In genomic region chr17:59695943-59696681, GRCh38 we compare ENCODE assay signal across 13 cellular contexts. TPM values are rescaled to one million over a fixed set of nuclear protein-coding genes. Genes with fewer than 3 reads are reported as not detected.
A peak's percentile ranks its signal among the peaks of the same experiment; 100 is the strongest.
DNase-seq lines count a peak whose midpoint lies in the region; ATAC-seq and TF ChIP-seq lines count a peak whose summit lies in the region.
"Had no signal": no experiment of that assay in that cellular context is flagged by ENCODE, and none has a peak within 500 bp of the region (broad histone marks: within the 10 kb centered on the region; RNA-seq: fewer than 3 reads in every experiment).

No MANE protein-coding gene starts in this region.

- H3K27me3 ChIP-seq in neutrophil (no peaks in the 10 kb centered on the region), dorsolateral prefrontal cortex (no peaks in the 10 kb centered on the region)

- CTCF ChIA-PET in activated CD8-positive, alpha-beta T cell treated with anti-CD3 and anti-CD28 coated beads for 36 hours (lab: Charles Lee), result no interaction called here
- CTCF ChIA-PET in activated CD8-positive, alpha-beta T cell treated with anti-CD3 and anti-CD28 coated beads, Interleukin-2, amount 10 ng/mL, durations not matched to agents 7 days and 5 days (lab: Charles Lee), result no interaction called here

- peaks cover 82% of the 10 kb centered on the region for H3K36me3 ChIP-seq in neutrophil

- peaks cover 11 to 12% of the 10 kb centered on the region in 2 experiments for H3K4me1 ChIP-seq in neutrophil (ENCODE audit: control insufficient read depth in 1 of 2, insufficient read depth in 1 of 2, low read depth in 1 of 2, low read length in 1 of 2)

- H3K27ac ChIP-seq in epithelial cell of prostate, result peak overlapping the region; percentile 92
- peak overlapping the region; percentile 58 for H3K27ac ChIP-seq in neutrophil
- H3K27ac ChIP-seq in dorsolateral prefrontal cortex, result peak overlapping the region in 1 of 59 donors; percentile 9

- no peak for ATAC-seq in activated CD8-positive, alpha-beta T cell treated with anti-CD3 and anti-CD28 coated beads for 36 hours
- no peak for ATAC-seq in activated CD8-positive, alpha-beta T cell treated with anti-CD3 and anti-CD28 coated beads, Interleukin-2, amount 10 ng/mL, durations not matched to agents 7 days and 5 days
- ATAC-seq in GM19455 (IDR thresholded peaks at IDR 0.05; ENCODE audit: unreplicated experiment), result no peak

- POLR2A ChIA-PET in activated CD8-positive, alpha-beta T cell treated with anti-CD3 and anti-CD28 coated beads for 36 hours (lab: Charles Lee), result interaction anchor here (1.2 to 1.8 kb wide), 2 partner anchors 8 to 11 kb away, joined by 5 to 7 read pairs; partner anchors contain the start of genes PTRH2 and VMP1
- POLR2A ChIA-PET in activated CD8-positive, alpha-beta T cell treated with anti-CD3 and anti-CD28 coated beads, Interleukin-2, amount 10 ng/mL, durations not matched to agents 7 days and 5 days (lab: Charles Lee), result no interaction called here

- H3K27ac Mint-ChIP-seq in activated CD8-positive, alpha-beta T cell treated with anti-CD3 and anti-CD28 coated beads for 36 hours, result peak overlapping the region; percentile 74
- no peak overlapping the region for H3K27ac Mint-ChIP-seq in activated CD8-positive, alpha-beta T cell treated with anti-CD3 and anti-CD28 coated beads, Interleukin-2, amount 10 ng/mL, durations not matched to agents 7 days and 5 days

- no peaks in the 10 kb centered on the region for H3K9me3 Mint-ChIP-seq in activated CD8-positive, alpha-beta T cell treated with anti-CD3 and anti-CD28 coated beads for 36 hours
- H3K9me3 Mint-ChIP-seq in activated CD8-positive, alpha-beta T cell treated with anti-CD3 and anti-CD28 coated beads, Interleukin-2, amount 10 ng/mL, durations not matched to agents 7 days and 5 days (ENCODE audit: insufficient read depth), result no peaks in the 10 kb centered on the region

- intact Hi-C loops in activated CD8-positive, alpha-beta T cell treated with anti-CD3 and anti-CD28 coated beads for 36 hours (cut with micrococcal nuclease), result no loop called here
- intact Hi-C loops in dorsolateral prefrontal cortex (cut with DNase I), result no loop called here

- H3K4me3 ChIP-seq in neutrophil (ENCODE audit: low read depth in 1 of 2, low read length in 1 of 2) (no peak overlapping the region), dorsolateral prefrontal cortex (no peak overlapping the region)

- TF ChIP-seq CTCF in activated CD8-positive, alpha-beta T cell treated with anti-CD3 and anti-CD28 coated beads for 36 hours (IDR thresholded peaks at IDR 0.05), result no peak
- TF ChIP-seq CTCF in neutrophil (IDR thresholded peaks at IDR 0.05) (no peak), dorsolateral prefrontal cortex (IDR thresholded peaks at IDR 0.05 in 54 of 56, conservative IDR thresholded peaks at IDR 0.05 in 2 of 56; ENCODE audit: low read depth in 1 of 56, partially characterized antibody in 56 of 56) (no peak)

- H3K27me3 Mint-ChIP-seq in activated CD8-positive, alpha-beta T cell treated with anti-CD3 and anti-CD28 coated beads for 36 hours, result no peaks in the 10 kb centered on the region
- no peaks in the 10 kb centered on the region for H3K27me3 Mint-ChIP-seq in activated CD8-positive, alpha-beta T cell treated with anti-CD3 and anti-CD28 coated beads, Interleukin-2, amount 10 ng/mL, durations not matched to agents 7 days and 5 days (ENCODE audit: low read depth)

- H3K4me3 Mint-ChIP-seq in activated CD8-positive, alpha-beta T cell treated with anti-CD3 and anti-CD28 coated beads for 36 hours, result no peak overlapping the region
- H3K4me3 Mint-ChIP-seq in activated CD8-positive, alpha-beta T cell treated with anti-CD3 and anti-CD28 coated beads, Interleukin-2, amount 10 ng/mL, durations not matched to agents 7 days and 5 days, result no peak overlapping the region

- peaks cover 66% of the 10 kb centered on the region for H3K36me3 Mint-ChIP-seq in activated CD8-positive, alpha-beta T cell treated with anti-CD3 and anti-CD28 coated beads for 36 hours (ENCODE audit: low read depth)
- H3K36me3 Mint-ChIP-seq in activated CD8-positive, alpha-beta T cell treated with anti-CD3 and anti-CD28 coated beads, Interleukin-2, amount 10 ng/mL, durations not matched to agents 7 days and 5 days (ENCODE audit: low read depth), result peaks cover 79% of the 10 kb centered on the region

- no peaks in the 10 kb centered on the region for H3K9me3 ChIP-seq in neutrophil

- peaks cover 49% of the 10 kb centered on the region for H3K4me1 Mint-ChIP-seq in activated CD8-positive, alpha-beta T cell treated with anti-CD3 and anti-CD28 coated beads for 36 hours (ENCODE audit: low read depth)
- H3K4me1 Mint-ChIP-seq in activated CD8-positive, alpha-beta T cell treated with anti-CD3 and anti-CD28 coated beads, Interleukin-2, amount 10 ng/mL, durations not matched to agents 7 days and 5 days (ENCODE audit: low read depth), result peaks cover 33% of the 10 kb centered on the region

- no peak for DNase-seq in activated CD8-positive, alpha-beta T cell treated with anti-CD3 and anti-CD28 coated beads for 36 hours
- DNase-seq in activated CD8-positive, alpha-beta T cell treated with anti-CD3 and anti-CD28 coated beads, Interleukin-2, amount 10 ng/mL, durations not matched to agents 7 days and 5 days, result no peak
- peak; percentile 69 for DNase-seq in OCI-M1 (lab: John Stamatoyannopoulos, UW)
- DNase-seq in epithelial cell of prostate (ENCODE audit: low read depth, low spot score), result no peak
- no peak for DNase-seq in dorsolateral prefrontal cortex
- no peak for DNase-seq in mucosa of gallbladder (ENCODE audit: low spot score)
- DNase-seq: activated CD4-positive, alpha-beta T cell treated with anti-CD3 and anti-CD28 coated beads, Interleukin-2, amount 50 U/mL, for 1 hour; cortex of kidney; NCI-H1694 treated with DMSO at 0.1 percent for 48 hours; occipital lobe; SW 1271 had no signal

RNA-seq across cellular contexts. Expression of gene PTRH2, which starts 11.1 kb away (rescaled TPM):
- total RNA-seq in activated CD8-positive, alpha-beta T cell treated with anti-CD3 and anti-CD28 coated beads for 36 hours, result 10 to 100 TPM; 34.2 to 37.4 TPM
- total RNA-seq in activated CD8-positive, alpha-beta T cell treated with anti-CD3 and anti-CD28 coated beads, Interleukin-2, amount 10 ng/mL, durations not matched to agents 7 days and 5 days, result 10 to 100 TPM; 21.5 to 24.7 TPM
- total RNA-seq in dorsolateral prefrontal cortex (10 to 100 TPM in 119 of 120 experiments, 1 to 10 TPM in 1; 9.8 to 28.4 (median 20.0) TPM), mucosa of gallbladder (17.2 TPM)

RNA-seq across cellular contexts. Expression of gene VMP1, which starts 11.3 kb away (rescaled TPM):
- total RNA-seq in activated CD8-positive, alpha-beta T cell treated with anti-CD3 and anti-CD28 coated beads for 36 hours, result 100 to 1,000 TPM; 239 to 248 TPM
- total RNA-seq in activated CD8-positive, alpha-beta T cell treated with anti-CD3 and anti-CD28 coated beads, Interleukin-2, amount 10 ng/mL, durations not matched to agents 7 days and 5 days, result 100 to 1,000 TPM; 122 to 123 TPM
- total RNA-seq in dorsolateral prefrontal cortex (100 to 1,000 TPM in 118 of 120 experiments, 10 to 100 TPM in 2; 80.9 to 231 (median 127) TPM), mucosa of gallbladder (167 TPM)
